In the genomic region with DNA sequence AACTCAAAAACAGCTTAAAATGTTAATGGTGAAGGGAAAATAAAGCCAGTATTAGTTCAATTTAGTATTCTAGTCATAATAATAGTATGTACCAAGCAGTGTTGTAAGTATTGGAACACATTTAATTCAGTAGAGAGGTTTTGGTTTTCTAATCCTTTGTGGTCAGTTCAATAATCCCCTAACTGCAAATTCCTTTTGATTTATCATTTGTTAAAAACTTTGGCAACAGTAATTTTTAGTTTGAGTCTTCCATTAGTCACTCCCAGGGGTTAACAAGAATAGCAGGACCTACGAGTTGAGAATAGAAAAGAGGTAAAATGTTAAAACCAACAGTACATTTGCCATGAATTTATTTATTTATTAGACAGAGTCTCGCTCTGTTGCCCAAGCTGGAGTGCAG, we compare ENCODE assay signal across 27 cellular contexts. TPM values are rescaled to one million over a fixed set of nuclear protein-coding genes. Genes with fewer than 3 reads are reported as not detected.
DNase-seq lines count a peak whose midpoint lies in the region; ATAC-seq and TF ChIP-seq lines count a peak whose summit lies in the region.
"Had no signal": no experiment of that assay in that cellular context is flagged by ENCODE, and none has a peak within 500 bp of the region (broad histone marks: within the 10 kb centered on the region; RNA-seq: fewer than 3 reads in every experiment).

No MANE protein-coding gene starts in this region.

- H3K4me1 ChIP-seq in smooth muscle cell (ENCODE audit: low read depth) (peaks cover 5% of the 10 kb centered on the region), mucosa of descending colon (ENCODE audit: low read depth) (no peaks in the 10 kb centered on the region)
- H3K4me1 ChIP-seq: SJCRH30, suprapubic skin had no signal

- no peaks in the 10 kb centered on the region for H3K36me3 Mint-ChIP-seq in activated naive CD8-positive, alpha-beta T cell
- H3K36me3 Mint-ChIP-seq in activated naive CD8-positive, alpha-beta T cell treated with anti-CD3 and anti-CD28 coated beads for 36 hours = peaks cover 8% of the 10 kb centered on the region
- peaks cover 27% of the 10 kb centered on the region for H3K36me3 Mint-ChIP-seq in WTC11

- no peak overlapping the region for H3K9ac ChIP-seq in smooth muscle cell (ENCODE audit: low read depth)

- DNase-seq in activated naive CD8-positive, alpha-beta T cell treated with anti-CD3 and anti-CD28 coated beads for 36 hours = no peak
- DNase-seq in WTC11 (ENCODE audit: low spot score) = no peak
- DNase-seq in fibroblast of villous mesenchyme (ENCODE audit: low read depth) = peak; percentile 68
- DNase-seq in smooth muscle cell (lab: John Stamatoyannopoulos, UW; ENCODE audit: unreplicated experiment) = no peak
- DNase-seq in mucosa of descending colon = no peak
- DNase-seq in nucleus accumbens (lab: John Stamatoyannopoulos, UW) = no peak
- DNase-seq: 8988T; activated CD4-positive, alpha-beta T cell treated with anti-CD3 and anti-CD28 coated beads for 4 hours; activated naive CD4-positive, alpha-beta T cell treated with Interleukin-2 at 50 U/mL for 16 hours; activated T-cell treated with anti-CD3 and anti-CD28 coated beads, Interleukin-2, amount 50 U/mL, for 72 hours; AML-193; anterior cingulate cortex; CD8-positive, alpha-beta T cell; cerebellar nuclear complex; GF-D8; Kasumi-1; NCI-H1694 treated with DMSO at 0.1 percent for 48 hours; NCI-H2171; NCI-H524; NK-92 treated with Interleukin-12 subunit alpha and Interleukin-12 subunit beta, amount 100 ng/mL, for 24 hours; SJCRH30 had no signal

- H3K36me3 ChIP-seq in smooth muscle cell (ENCODE audit: low read depth) (peaks cover 16% of the 10 kb centered on the region), mucosa of descending colon (ENCODE audit: low read depth) (no peaks in the 10 kb centered on the region)

- H3F3A ChIP-seq in smooth muscle cell (ENCODE audit: low read depth) = peaks cover 22% of the 10 kb centered on the region

- no peaks in the 10 kb centered on the region for H3K9me3 ChIP-seq in smooth muscle cell (replicated peaks; ENCODE audit: low read depth)
- no peaks in the 10 kb centered on the region for H3K9me3 ChIP-seq in mucosa of descending colon
- H3K9me3 ChIP-seq: SJCRH30, suprapubic skin had no signal

- 52% methylated on average over 2 of the region's 2 CpGs for WGBS in smooth muscle cell (ENCODE audit: low lambda C conversion rate)

- peaks cover 18% of the 10 kb centered on the region for H4K20me1 ChIP-seq in smooth muscle cell (ENCODE audit: low read depth)

- TF ChIP-seq CTCF in WTC11 (IDR thresholded peaks at IDR 0.05) (no peak), fibroblast of villous mesenchyme (IDR thresholded peaks at IDR 0.05; ENCODE audit: insufficient read depth, low read depth, low read length) (no peak), smooth muscle cell (IDR thresholded peaks at IDR 0.05; ENCODE audit: borderline replicate concordance, insufficient read depth, poor library complexity, severe bottlenecking) (no peak), mucosa of descending colon (IDR thresholded peaks at IDR 0.05) (no peak)

- peak overlapping the region; percentile 3 for H3K27ac ChIP-seq in smooth muscle cell (ENCODE audit: low read depth)
- H3K27ac ChIP-seq: SJCRH30, suprapubic skin had no signal

- H3K27ac Mint-ChIP-seq in activated naive CD8-positive, alpha-beta T cell = peak overlapping the region; percentile 22
- H3K27ac Mint-ChIP-seq in activated naive CD8-positive, alpha-beta T cell treated with anti-CD3 and anti-CD28 coated beads for 36 hours = no peak overlapping the region
- H3K27ac Mint-ChIP-seq in WTC11 = peak overlapping the region; percentile 14; the same call in 1 of the 2 replicates
- H3K27ac Mint-ChIP-seq: activated T-cell treated with anti-CD3 and anti-CD28 coated beads, Interleukin-2, amount 50 U/mL, for 72 hours; CD8-positive, alpha-beta T cell; GM23338; T-helper 1 cell treated with Interleukin-12 subunit alpha and Interleukin-12 subunit beta and Interleukin-4 antibody, amounts not matched to agents 30 μg/mL and 1 μg/mL, for 36 hours had no signal

- H3K4me3 Mint-ChIP-seq in activated naive CD8-positive, alpha-beta T cell = no peak overlapping the region
- no peak overlapping the region for H3K4me3 Mint-ChIP-seq in activated naive CD8-positive, alpha-beta T cell treated with anti-CD3 and anti-CD28 coated beads for 36 hours
- H3K4me3 Mint-ChIP-seq in WTC11 = no peak overlapping the region
- H3K4me3 Mint-ChIP-seq: activated T-cell treated with anti-CD3 and anti-CD28 coated beads, Interleukin-2, amount 50 U/mL, for 72 hours; CD8-positive, alpha-beta T cell; GM23338; T-helper 1 cell treated with Interleukin-12 subunit alpha and Interleukin-12 subunit beta and Interleukin-4 antibody, amounts not matched to agents 30 μg/mL and 1 μg/mL, for 36 hours had no signal

- CTCF ChIA-PET in WTC11 (lab: Charles Lee) = interaction anchor here (0.9 to 5.0 kb wide), 2 partner anchors 22 to 318 kb away, joined by 3 to 130 read pairs; no protein-coding TSS in a partner anchor

- H3K4me2 ChIP-seq in smooth muscle cell = peak overlapping the region; percentile 33
- H3K4me2 ChIP-seq: GM23338 had no signal

- no peaks in the 10 kb centered on the region for H3K9me3 Mint-ChIP-seq in activated naive CD8-positive, alpha-beta T cell (ENCODE audit: low read depth)
- H3K9me3 Mint-ChIP-seq in activated naive CD8-positive, alpha-beta T cell treated with anti-CD3 and anti-CD28 coated beads for 36 hours = no peaks in the 10 kb centered on the region
- no peaks in the 10 kb centered on the region for H3K9me3 Mint-ChIP-seq in WTC11
- H3K9me3 Mint-ChIP-seq: activated T-cell treated with anti-CD3 and anti-CD28 coated beads, Interleukin-2, amount 50 U/mL, for 72 hours; CD8-positive, alpha-beta T cell; GM23338; T-helper 1 cell treated with Interleukin-12 subunit alpha and Interleukin-12 subunit beta and Interleukin-4 antibody, amounts not matched to agents 30 μg/mL and 1 μg/mL, for 36 hours had no signal

- peaks cover 16% of the 10 kb centered on the region for H3K4me1 Mint-ChIP-seq in activated naive CD8-positive, alpha-beta T cell (ENCODE audit: low read depth)
- H3K4me1 Mint-ChIP-seq in activated naive CD8-positive, alpha-beta T cell treated with anti-CD3 and anti-CD28 coated beads for 36 hours = peaks cover 16% of the 10 kb centered on the region
- H3K4me1 Mint-ChIP-seq in WTC11 = peaks cover 22% of the 10 kb centered on the region

- POLR2A ChIA-PET in WTC11 (lab: Charles Lee) = no interaction called here

- no peak for ATAC-seq in WTC11
- no peak for ATAC-seq in HG02981 (IDR thresholded peaks at IDR 0.05; ENCODE audit: unreplicated experiment)
- ATAC-seq in mucosa of descending colon = no peak
- ATAC-seq: activated T-cell treated with anti-CD3 and anti-CD28 coated beads, Interleukin-2, amount 50 U/mL, for 72 hours; CD8-positive, alpha-beta T cell; GM23338; Panc1 had no signal

- H3K27me3 Mint-ChIP-seq in activated naive CD8-positive, alpha-beta T cell = no peaks in the 10 kb centered on the region
- H3K27me3 Mint-ChIP-seq in activated naive CD8-positive, alpha-beta T cell treated with anti-CD3 and anti-CD28 coated beads for 36 hours = no peaks in the 10 kb centered on the region
- H3K27me3 Mint-ChIP-seq in WTC11 (ENCODE audit: low read depth) = no peaks in the 10 kb centered on the region

- H3K27me3 ChIP-seq in smooth muscle cell (ENCODE audit: low read depth) = no peaks in the 10 kb centered on the region
- H3K27me3 ChIP-seq: SJCRH30, suprapubic skin had no signal

- peaks cover 20% of the 10 kb centered on the region for H3K79me2 ChIP-seq in smooth muscle cell (ENCODE audit: low read depth)

- intact Hi-C loops in mucosa of descending colon (cut with DNase I, micrococcal nuclease) = no loop called here

- no peak overlapping the region for H2AFZ ChIP-seq in smooth muscle cell (ENCODE audit: low read depth)
- H2AFZ ChIP-seq: GM23338 had no signal

- H3K4me3 ChIP-seq in fibroblast of villous mesenchyme (ENCODE audit: low read depth, low read length) (no peak overlapping the region), smooth muscle cell (no peak overlapping the region), mucosa of descending colon (no peak overlapping the region)
- H3K4me3 ChIP-seq: GM23338, SJCRH30, suprapubic skin had no signal

TF ChIP-seq in WTC11, 78 proteins besides CTCF, POLR2A, EP300 and RAD21:
- TF ChIP-seq OVOL2 (CRISPR knock-in tag; IDR thresholded peaks at IDR 0.05; ENCODE audit: borderline replicate concordance) = no peak
- TF ChIP-seq, protein P1, sequence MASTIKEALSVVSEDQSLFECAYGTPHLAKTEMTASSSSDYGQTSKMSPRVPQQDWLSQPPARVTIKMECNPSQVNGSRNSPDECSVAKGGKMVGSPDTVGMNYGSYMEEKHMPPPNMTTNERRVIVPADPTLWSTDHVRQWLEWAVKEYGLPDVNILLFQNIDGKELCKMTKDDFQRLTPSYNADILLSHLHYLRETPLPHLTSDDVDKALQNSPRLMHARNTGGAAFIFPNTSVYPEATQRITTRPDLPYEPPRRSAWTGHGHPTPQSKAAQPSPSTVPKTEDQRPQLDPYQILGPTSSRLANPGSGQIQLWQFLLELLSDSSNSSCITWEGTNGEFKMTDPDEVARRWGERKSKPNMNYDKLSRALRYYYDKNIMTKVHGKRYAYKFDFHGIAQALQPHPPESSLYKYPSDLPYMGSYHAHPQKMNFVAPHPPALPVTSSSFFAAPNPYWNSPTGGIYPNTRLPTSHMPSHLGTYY (CRISPR knock-in tag; IDR thresholded peaks at IDR 0.05) = 0 out of 2 replicates have a peak, but pooled peaks have one; percentile 17
- TF ChIP-seq, protein P2, sequence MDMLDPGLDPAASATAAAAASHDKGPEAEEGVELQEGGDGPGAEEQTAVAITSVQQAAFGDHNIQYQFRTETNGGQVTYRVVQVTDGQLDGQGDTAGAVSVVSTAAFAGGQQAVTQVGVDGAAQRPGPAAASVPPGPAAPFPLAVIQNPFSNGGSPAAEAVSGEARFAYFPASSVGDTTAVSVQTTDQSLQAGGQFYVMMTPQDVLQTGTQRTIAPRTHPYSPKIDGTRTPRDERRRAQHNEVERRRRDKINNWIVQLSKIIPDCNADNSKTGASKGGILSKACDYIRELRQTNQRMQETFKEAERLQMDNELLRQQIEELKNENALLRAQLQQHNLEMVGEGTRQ (CRISPR knock-in tag; IDR thresholded peaks at IDR 0.05) = no peak

RNA-seq across cellular contexts. Expression of a gene that starts 10.7 kb away (rescaled TPM):
- total RNA-seq in activated naive CD8-positive, alpha-beta T cell treated with anti-CD3 and anti-CD28 coated beads for 36 hours = 10 to 100 TPM; 51.0 to 53.0 TPM
- 47.6 to 55.3 TPM (median 50.5 TPM) in 3 replicates for total RNA-seq in WTC11 (2021)
- 22.9 and 32.0 TPM in 2 replicates for total RNA-seq in fibroblast of villous mesenchyme
- 23.2 and 34.5 TPM in 2 replicates for total RNA-seq in smooth muscle cell
- polyA plus RNA-seq in smooth muscle cell = 23.5 and 25.4 TPM in 2 replicates
- 10 to 100 TPM; 23.8 to 31.9 (median 27.6) TPM for total RNA-seq in mucosa of descending colon

RNA-seq across cellular contexts. Expression of a gene that starts 22.8 kb away (rescaled TPM):
- total RNA-seq in activated naive CD8-positive, alpha-beta T cell treated with anti-CD3 and anti-CD28 coated beads for 36 hours = 10 to 100 TPM; 24.4 to 26.7 TPM
- total RNA-seq in WTC11 (2021) (63.7 to 67.3 TPM (median 66.0 TPM) in 3 replicates), fibroblast of villous mesenchyme (113 and 152 TPM in 2 replicates), smooth muscle cell (58.6 and 68.3 TPM in 2 replicates), mucosa of descending colon (10 to 100 TPM; 49.0 to 66.7 (median 65.8) TPM)
- polyA plus RNA-seq in smooth muscle cell = 31.6 and 33.1 TPM in 2 replicates
